1 cellular context compared by ENCODE assay signal in the genomic region with DNA sequence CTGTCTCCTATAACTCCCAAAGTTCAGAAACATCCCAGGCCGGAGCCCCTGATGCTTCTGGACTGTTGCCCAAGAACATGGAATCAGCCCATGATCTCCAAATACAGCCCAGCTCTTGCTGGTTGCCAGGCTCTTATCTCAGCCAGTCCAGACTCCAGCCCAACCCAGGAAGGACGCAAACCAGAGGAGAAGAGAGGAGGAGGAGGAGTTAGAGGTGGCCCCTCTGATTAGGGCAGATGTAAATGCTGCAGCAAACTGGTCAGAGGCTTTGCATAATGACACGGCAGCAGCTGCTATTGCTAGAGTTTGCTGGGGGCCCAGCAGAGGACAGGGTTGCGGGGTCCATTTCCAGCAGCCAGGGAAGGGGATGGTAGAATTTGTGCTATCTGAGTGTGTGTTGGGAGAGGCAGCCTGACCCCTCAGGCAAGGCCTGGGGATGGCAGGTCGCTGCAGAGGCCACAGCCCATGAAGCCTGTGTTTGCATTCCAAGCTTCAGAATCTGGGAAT.
TF ChIP-seq lines count a peak whose summit lies in the region.

No MANE protein-coding gene starts in this region.

TF ChIP-seq in GM12878, 131 proteins besides CTCF, POLR2A, EP300 and RAD21:
- TF ChIP-seq KAT2A (conservative IDR thresholded peaks at IDR 0.05; ENCODE audit: control insufficient read depth, low read depth, low read length), result no peak
- TF ChIP-seq TAF1 (IDR thresholded peaks at IDR 0.05; ENCODE audit: borderline replicate concordance, low read depth, low read length), result no peak
- TF ChIP-seq BCL3 (IDR thresholded peaks at IDR 0.05; ENCODE audit: borderline replicate concordance, insufficient read depth, low read depth, low read length, poor library complexity, severe bottlenecking), result no peak
- TF ChIP-seq, protein P1, sequence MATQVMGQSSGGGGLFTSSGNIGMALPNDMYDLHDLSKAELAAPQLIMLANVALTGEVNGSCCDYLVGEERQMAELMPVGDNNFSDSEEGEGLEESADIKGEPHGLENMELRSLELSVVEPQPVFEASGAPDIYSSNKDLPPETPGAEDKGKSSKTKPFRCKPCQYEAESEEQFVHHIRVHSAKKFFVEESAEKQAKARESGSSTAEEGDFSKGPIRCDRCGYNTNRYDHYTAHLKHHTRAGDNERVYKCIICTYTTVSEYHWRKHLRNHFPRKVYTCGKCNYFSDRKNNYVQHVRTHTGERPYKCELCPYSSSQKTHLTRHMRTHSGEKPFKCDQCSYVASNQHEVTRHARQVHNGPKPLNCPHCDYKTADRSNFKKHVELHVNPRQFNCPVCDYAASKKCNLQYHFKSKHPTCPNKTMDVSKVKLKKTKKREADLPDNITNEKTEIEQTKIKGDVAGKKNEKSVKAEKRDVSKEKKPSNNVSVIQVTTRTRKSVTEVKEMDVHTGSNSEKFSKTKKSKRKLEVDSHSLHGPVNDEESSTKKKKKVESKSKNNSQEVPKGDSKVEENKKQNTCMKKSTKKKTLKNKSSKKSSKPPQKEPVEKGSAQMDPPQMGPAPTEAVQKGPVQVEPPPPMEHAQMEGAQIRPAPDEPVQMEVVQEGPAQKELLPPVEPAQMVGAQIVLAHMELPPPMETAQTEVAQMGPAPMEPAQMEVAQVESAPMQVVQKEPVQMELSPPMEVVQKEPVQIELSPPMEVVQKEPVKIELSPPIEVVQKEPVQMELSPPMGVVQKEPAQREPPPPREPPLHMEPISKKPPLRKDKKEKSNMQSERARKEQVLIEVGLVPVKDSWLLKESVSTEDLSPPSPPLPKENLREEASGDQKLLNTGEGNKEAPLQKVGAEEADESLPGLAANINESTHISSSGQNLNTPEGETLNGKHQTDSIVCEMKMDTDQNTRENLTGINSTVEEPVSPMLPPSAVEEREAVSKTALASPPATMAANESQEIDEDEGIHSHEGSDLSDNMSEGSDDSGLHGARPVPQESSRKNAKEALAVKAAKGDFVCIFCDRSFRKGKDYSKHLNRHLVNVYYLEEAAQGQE (IDR thresholded peaks at IDR 0.05; ENCODE audit: low read depth, low read length), result no peak
- TF ChIP-seq JUNB (IDR thresholded peaks at IDR 0.05), result no peak
- TF ChIP-seq CBFB (IDR thresholded peaks at IDR 0.05; ENCODE audit: low read depth), result no peak
- TF ChIP-seq BMI1 (IDR thresholded peaks at IDR 0.05; ENCODE audit: borderline replicate concordance), result no peak
- TF ChIP-seq, protein P2, sequence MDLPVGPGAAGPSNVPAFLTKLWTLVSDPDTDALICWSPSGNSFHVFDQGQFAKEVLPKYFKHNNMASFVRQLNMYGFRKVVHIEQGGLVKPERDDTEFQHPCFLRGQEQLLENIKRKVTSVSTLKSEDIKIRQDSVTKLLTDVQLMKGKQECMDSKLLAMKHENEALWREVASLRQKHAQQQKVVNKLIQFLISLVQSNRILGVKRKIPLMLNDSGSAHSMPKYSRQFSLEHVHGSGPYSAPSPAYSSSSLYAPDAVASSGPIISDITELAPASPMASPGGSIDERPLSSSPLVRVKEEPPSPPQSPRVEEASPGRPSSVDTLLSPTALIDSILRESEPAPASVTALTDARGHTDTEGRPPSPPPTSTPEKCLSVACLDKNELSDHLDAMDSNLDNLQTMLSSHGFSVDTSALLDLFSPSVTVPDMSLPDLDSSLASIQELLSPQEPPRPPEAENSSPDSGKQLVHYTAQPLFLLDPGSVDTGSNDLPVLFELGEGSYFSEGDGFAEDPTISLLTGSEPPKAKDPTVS (IDR thresholded peaks at IDR 0.05; ENCODE audit: low read depth, low read length), result no peak
- no peak for TF ChIP-seq MAX (IDR thresholded peaks at IDR 0.05; ENCODE audit: low read depth, low read length)
- TF ChIP-seq, protein P3, sequence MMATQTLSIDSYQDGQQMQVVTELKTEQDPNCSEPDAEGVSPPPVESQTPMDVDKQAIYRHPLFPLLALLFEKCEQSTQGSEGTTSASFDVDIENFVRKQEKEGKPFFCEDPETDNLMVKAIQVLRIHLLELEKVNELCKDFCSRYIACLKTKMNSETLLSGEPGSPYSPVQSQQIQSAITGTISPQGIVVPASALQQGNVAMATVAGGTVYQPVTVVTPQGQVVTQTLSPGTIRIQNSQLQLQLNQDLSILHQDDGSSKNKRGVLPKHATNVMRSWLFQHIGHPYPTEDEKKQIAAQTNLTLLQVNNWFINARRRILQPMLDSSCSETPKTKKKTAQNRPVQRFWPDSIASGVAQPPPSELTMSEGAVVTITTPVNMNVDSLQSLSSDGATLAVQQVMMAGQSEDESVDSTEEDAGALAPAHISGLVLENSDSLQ (IDR thresholded peaks at IDR 0.05), result no peak
- TF ChIP-seq RELA (IDR thresholded peaks at IDR 0.05; ENCODE audit: borderline replicate concordance, partially characterized antibody), result no peak
- TF ChIP-seq SMARCA5 (IDR thresholded peaks at IDR 0.05), result no peak
- TF ChIP-seq SPI1 (IDR thresholded peaks at IDR 0.05; ENCODE audit: borderline replicate concordance, insufficient read depth, low read depth, low read length), result no peak
- TF ChIP-seq SREBF2 (IDR thresholded peaks at IDR 0.05; ENCODE audit: low read length), result no peak
- no peak for TF ChIP-seq ZBTB40 (IDR thresholded peaks at IDR 0.05; ENCODE audit: borderline replicate concordance)
- TF ChIP-seq CHD2 (IDR thresholded peaks at IDR 0.05; ENCODE audit: borderline replicate concordance, low read depth, low read length), result no peak
